1 cellular context compared by ENCODE assay signal in the genomic region with DNA sequence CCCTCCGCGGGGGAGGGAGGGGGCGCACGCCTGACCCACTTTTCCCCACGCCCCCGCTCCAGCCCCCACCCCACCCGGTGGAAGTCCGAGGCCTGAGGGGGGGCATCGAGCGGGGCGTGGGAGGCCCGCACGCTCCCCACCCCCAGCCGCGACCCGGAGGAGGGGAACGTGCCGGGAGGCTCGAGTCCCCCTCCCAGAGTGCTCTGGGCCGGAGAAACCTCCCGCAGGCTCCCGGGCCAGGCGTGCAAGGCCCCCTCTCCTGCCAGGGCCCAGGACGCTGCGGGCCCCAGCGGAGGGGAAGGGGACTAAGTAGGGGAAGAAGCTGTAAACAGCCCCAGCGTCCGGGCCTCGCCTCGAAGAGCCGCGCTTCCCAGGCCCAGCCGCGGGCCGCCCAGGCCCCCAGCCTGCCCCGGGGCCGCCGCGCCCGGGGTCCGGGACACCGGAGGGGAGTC.
TF ChIP-seq lines count a peak whose summit lies in the region.

No MANE protein-coding gene starts in this region.

TF ChIP-seq in HEK293, 187 proteins besides CTCF, POLR2A, EP300 and RAD21 (continued from another document):
- TF ChIP-seq, protein P1, sequence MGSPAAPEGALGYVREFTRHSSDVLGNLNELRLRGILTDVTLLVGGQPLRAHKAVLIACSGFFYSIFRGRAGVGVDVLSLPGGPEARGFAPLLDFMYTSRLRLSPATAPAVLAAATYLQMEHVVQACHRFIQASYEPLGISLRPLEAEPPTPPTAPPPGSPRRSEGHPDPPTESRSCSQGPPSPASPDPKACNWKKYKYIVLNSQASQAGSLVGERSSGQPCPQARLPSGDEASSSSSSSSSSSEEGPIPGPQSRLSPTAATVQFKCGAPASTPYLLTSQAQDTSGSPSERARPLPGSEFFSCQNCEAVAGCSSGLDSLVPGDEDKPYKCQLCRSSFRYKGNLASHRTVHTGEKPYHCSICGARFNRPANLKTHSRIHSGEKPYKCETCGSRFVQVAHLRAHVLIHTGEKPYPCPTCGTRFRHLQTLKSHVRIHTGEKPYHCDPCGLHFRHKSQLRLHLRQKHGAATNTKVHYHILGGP (tag by site-specific recombination; IDR thresholded peaks at IDR 0.05) = no peak
- TF ChIP-seq EGR2 (tag by site-specific recombination; IDR thresholded peaks at IDR 0.05; ENCODE audit: low read depth) (peak; percentile 93), ZBTB17 (tag by site-specific recombination; IDR thresholded peaks at IDR 0.05) (no peak), ZNF549 (tag by site-specific recombination; IDR thresholded peaks at IDR 0.05) (no peak), ZNF132 (tag by site-specific recombination; IDR thresholded peaks at IDR 0.05; ENCODE audit: borderline replicate concordance) (no peak), PBX3 (CRISPR knock-in tag; IDR thresholded peaks at IDR 0.05) (0 out of 2 replicates have a peak, but pooled peaks have one; percentile 21), ZFP69B (tag by site-specific recombination; IDR thresholded peaks at IDR 0.05) (no peak), HOXC10 (CRISPR knock-in tag; IDR thresholded peaks at IDR 0.05) (no peak), ZNF677 (tag by site-specific recombination; IDR thresholded peaks at IDR 0.05) (no peak), KLF7 (tag by site-specific recombination; IDR thresholded peaks at IDR 0.05; ENCODE audit: borderline replicate concordance) (no peak), ZBTB48 (tag by site-specific recombination; IDR thresholded peaks at IDR 0.05) (0 out of 2 replicates have a peak, but pooled peaks have one; percentile 12), ZNF266 (tag by site-specific recombination; IDR thresholded peaks at IDR 0.05; ENCODE audit: low read depth) (no peak)
- TF ChIP-seq, protein P2, sequence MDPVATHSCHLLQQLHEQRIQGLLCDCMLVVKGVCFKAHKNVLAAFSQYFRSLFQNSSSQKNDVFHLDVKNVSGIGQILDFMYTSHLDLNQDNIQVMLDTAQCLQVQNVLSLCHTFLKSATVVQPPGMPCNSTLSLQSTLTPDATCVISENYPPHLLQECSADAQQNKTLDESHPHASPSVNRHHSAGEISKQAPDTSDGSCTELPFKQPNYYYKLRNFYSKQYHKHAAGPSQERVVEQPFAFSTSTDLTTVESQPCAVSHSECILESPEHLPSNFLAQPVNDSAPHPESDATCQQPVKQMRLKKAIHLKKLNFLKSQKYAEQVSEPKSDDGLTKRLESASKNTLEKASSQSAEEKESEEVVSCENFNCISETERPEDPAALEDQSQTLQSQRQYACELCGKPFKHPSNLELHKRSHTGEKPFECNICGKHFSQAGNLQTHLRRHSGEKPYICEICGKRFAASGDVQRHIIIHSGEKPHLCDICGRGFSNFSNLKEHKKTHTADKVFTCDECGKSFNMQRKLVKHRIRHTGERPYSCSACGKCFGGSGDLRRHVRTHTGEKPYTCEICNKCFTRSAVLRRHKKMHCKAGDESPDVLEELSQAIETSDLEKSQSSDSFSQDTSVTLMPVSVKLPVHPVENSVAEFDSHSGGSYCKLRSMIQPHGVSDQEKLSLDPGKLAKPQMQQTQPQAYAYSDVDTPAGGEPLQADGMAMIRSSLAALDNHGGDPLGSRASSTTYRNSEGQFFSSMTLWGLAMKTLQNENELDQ (tag by site-specific recombination; IDR thresholded peaks at IDR 0.05; ENCODE audit: low read depth) = no peak
